In the genomic region with DNA sequence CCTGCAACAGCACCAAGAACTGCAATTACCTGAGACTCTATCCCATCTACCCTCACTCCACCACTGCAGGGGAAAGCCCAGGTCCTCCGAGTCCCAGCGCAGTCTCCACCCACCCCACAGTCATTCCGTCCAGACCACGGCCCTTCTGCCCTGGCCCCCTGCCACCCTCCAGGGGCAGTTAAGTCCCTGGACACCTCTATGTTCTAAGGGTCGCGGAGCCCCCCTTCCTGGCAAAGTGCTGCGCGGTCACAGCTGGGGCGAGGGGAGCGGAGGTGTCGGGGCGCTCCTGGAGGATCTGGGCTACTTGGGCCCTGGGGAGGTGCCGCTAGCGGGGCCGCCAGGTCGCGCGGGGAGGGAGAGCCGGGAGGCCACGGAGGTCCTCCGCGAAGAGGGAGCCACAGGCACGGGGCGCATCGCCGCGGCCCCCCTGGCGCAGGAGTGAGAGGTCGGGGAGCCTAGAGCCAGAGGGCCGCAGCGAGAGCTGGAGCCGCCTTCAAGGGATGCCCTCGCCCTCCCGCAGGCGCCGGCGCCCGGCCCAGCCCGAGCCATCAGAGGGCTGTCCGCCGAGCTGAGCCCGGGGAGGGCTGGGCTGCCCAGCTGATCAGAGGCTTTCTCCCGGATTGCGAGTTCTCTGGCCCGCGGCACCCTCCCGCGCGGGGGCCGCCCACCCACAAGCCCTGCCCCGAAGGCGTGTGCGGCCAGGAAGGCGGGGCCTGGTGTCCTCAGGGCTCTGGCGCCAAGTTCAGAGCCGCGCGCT, we compare ENCODE assay signal across 8 cellular contexts. TPM values are rescaled to one million over a fixed set of nuclear protein-coding genes. Genes with fewer than 3 reads are reported as not detected.
A peak's percentile ranks its signal among the peaks of the same experiment; 100 is the strongest.
DNase-seq lines count a peak whose midpoint lies in the region; ATAC-seq and TF ChIP-seq lines count a peak whose summit lies in the region.

No MANE protein-coding gene starts in this region.

- peaks cover 35% of the 10 kb centered on the region for H3K4me1 Mint-ChIP-seq in activated CD8-positive, alpha-beta memory T cell treated with anti-CD3 and anti-CD28 coated beads, Interleukin-2, amount 10 ng/mL, durations not matched to agents 7 days and 5 days
- peaks cover 10% of the 10 kb centered on the region for H3K4me1 Mint-ChIP-seq in endodermal cell
- H3K4me1 Mint-ChIP-seq in memory B cell = peaks cover 13% of the 10 kb centered on the region

- H3K9me2 ChIP-seq in OCI-LY7 (ENCODE audit: insufficient read depth, low read length) = no peaks in the 10 kb centered on the region

- no peak overlapping the region; the same call in 1 of the 2 replicates for H3K4me2 ChIP-seq in OCI-LY7 (ENCODE audit: low read length)

- H3K36me3 ChIP-seq in endodermal cell (ENCODE audit: control insufficient read depth, insufficient read depth, low read length) = no peaks in the 10 kb centered on the region
- no peaks in the 10 kb centered on the region for H3K36me3 ChIP-seq in OCI-LY7 (ENCODE audit: insufficient read depth, low read length)

- DNase-seq in NCI-H1694 (lab: John Stamatoyannopoulos, UW) = peak; percentile 1
- DNase-seq in NCI-H1694 treated with DMSO at 0.1 percent for 48 hours (lab: John Stamatoyannopoulos, UW) = no peak
- peak; percentile 18 for DNase-seq in NCI-H2196 (lab: John Stamatoyannopoulos, UW; ENCODE audit: unreplicated experiment)
- peak; percentile 79 for DNase-seq in activated CD8-positive, alpha-beta memory T cell treated with anti-CD3 and anti-CD28 coated beads, Interleukin-2, amount 10 ng/mL, durations not matched to agents 7 days and 5 days
- peak; percentile 87 for DNase-seq in endodermal cell
- DNase-seq in memory B cell (ENCODE audit: low spot score in 2 of 2) = no peak
- peak; percentile 38 for DNase-seq in stimulated activated CD8-positive, alpha-beta memory T cell treated with anti-CD3 and anti-CD28 coated beads, Interleukin-12 subunit alpha, Interleukin-12 subunit beta, amount 100 ng/mL, for 4 hours (ENCODE audit: low read depth)
- no peak for DNase-seq in OCI-LY7 (ENCODE audit: low spot score)

- CTCF ChIA-PET in activated CD8-positive, alpha-beta memory T cell treated with anti-CD3 and anti-CD28 coated beads, Interleukin-2, amount 10 ng/mL, durations not matched to agents 7 days and 5 days (lab: Charles Lee) = interaction anchor here (0.6 to 2.1 kb wide), 5 partner anchors 13 to 1460 kb away, joined by 3 to 10 read pairs (median 3); no protein-coding TSS in a partner anchor
- CTCF ChIA-PET in OCI-LY7 (lab: Charles Lee; ENCODE audit: unreplicated experiment) = no interaction called here

- intact Hi-C loops in OCI-LY7 (cut with micrococcal nuclease; ENCODE audit: unreplicated experiment) = loop anchor here (5.0 kb wide), 1 partner anchor 255 kb away; no protein-coding TSS in a partner anchor

- peaks cover 2% of the 10 kb centered on the region for H3K36me3 Mint-ChIP-seq in activated CD8-positive, alpha-beta memory T cell treated with anti-CD3 and anti-CD28 coated beads, Interleukin-2, amount 10 ng/mL, durations not matched to agents 7 days and 5 days
- H3K36me3 Mint-ChIP-seq in endodermal cell (ENCODE audit: low read depth) = no peaks in the 10 kb centered on the region
- no peaks in the 10 kb centered on the region for H3K36me3 Mint-ChIP-seq in memory B cell

- H3K9me3 ChIP-seq in endodermal cell (ENCODE audit: control insufficient read depth, low read length) (no peaks in the 10 kb centered on the region), OCI-LY7 (ENCODE audit: low read length) (no peaks in the 10 kb centered on the region)

- peaks cover 27% of the 10 kb centered on the region for H3K27me3 ChIP-seq in endodermal cell (ENCODE audit: control insufficient read depth, insufficient read depth, low read length, poor library complexity, severe bottlenecking)

- no peaks in the 10 kb centered on the region for H4K20me1 ChIP-seq in OCI-LY7 (ENCODE audit: insufficient read depth, low read length)

- H3K79me2 ChIP-seq in OCI-LY7 (ENCODE audit: insufficient read depth, low read depth, low read length) = no peaks in the 10 kb centered on the region

- H3K27ac ChIP-seq in endodermal cell (ENCODE audit: low read depth, low read length) (no peak overlapping the region), OCI-LY7 (ENCODE audit: low read depth, low read length, poor library complexity, severe bottlenecking) (no peak overlapping the region)

- no peak for TF ChIP-seq CTCF in endodermal cell (conservative IDR thresholded peaks at IDR 0.05)
- TF ChIP-seq CTCF in OCI-LY7 (conservative IDR thresholded peaks at IDR 0.05; ENCODE audit: low read length) = no peak

- H3K4me1 ChIP-seq in endodermal cell (ENCODE audit: control insufficient read depth, insufficient read depth, low read length) (no peaks in the 10 kb centered on the region), OCI-LY7 (ENCODE audit: insufficient read depth, low read length, poor library complexity, severe bottlenecking) (peaks cover 27% of the 10 kb centered on the region)

- no TSS peak for BruUV-seq in OCI-LY7 (replicated peaks; lab: Mats Ljungman, UMichigan)

- no peaks in the 10 kb centered on the region for H3K9me3 Mint-ChIP-seq in activated CD8-positive, alpha-beta memory T cell treated with anti-CD3 and anti-CD28 coated beads, Interleukin-2, amount 10 ng/mL, durations not matched to agents 7 days and 5 days (ENCODE audit: low read depth)
- no peaks in the 10 kb centered on the region for H3K9me3 Mint-ChIP-seq in endodermal cell
- H3K9me3 Mint-ChIP-seq in memory B cell = no peaks in the 10 kb centered on the region

- peaks cover 21% of the 10 kb centered on the region for H3K27me3 Mint-ChIP-seq in activated CD8-positive, alpha-beta memory T cell treated with anti-CD3 and anti-CD28 coated beads, Interleukin-2, amount 10 ng/mL, durations not matched to agents 7 days and 5 days
- peaks cover 55% of the 10 kb centered on the region for H3K27me3 Mint-ChIP-seq in endodermal cell (ENCODE audit: insufficient read depth)
- H3K27me3 Mint-ChIP-seq in memory B cell = peaks cover 7% of the 10 kb centered on the region

- H3K4me3 ChIP-seq in endodermal cell (ENCODE audit: low read length) (peak overlapping the region; percentile 53), OCI-LY7 (ENCODE audit: low read depth, low read length, poor library complexity, severe bottlenecking) (no peak overlapping the region)

- peak overlapping the region; percentile 89 for H3K4me3 Mint-ChIP-seq in activated CD8-positive, alpha-beta memory T cell treated with anti-CD3 and anti-CD28 coated beads, Interleukin-2, amount 10 ng/mL, durations not matched to agents 7 days and 5 days
- H3K4me3 Mint-ChIP-seq in endodermal cell (peak overlapping the region; percentile 59), memory B cell (peak overlapping the region; percentile 70)

- no peak overlapping the region for H2AFZ ChIP-seq in OCI-LY7 (ENCODE audit: low read length)

- no peak overlapping the region for H3K9ac ChIP-seq in endodermal cell (ENCODE audit: extremely low read depth, low read length, poor library complexity, severe bottlenecking)

- peak; percentile 74 for ATAC-seq in activated CD8-positive, alpha-beta memory T cell treated with anti-CD3 and anti-CD28 coated beads, Interleukin-2, amount 10 ng/mL, durations not matched to agents 7 days and 5 days
- ATAC-seq in memory B cell (ENCODE audit: low read depth) = peak; percentile 51

- no peak overlapping the region for H3K27ac Mint-ChIP-seq in activated CD8-positive, alpha-beta memory T cell treated with anti-CD3 and anti-CD28 coated beads, Interleukin-2, amount 10 ng/mL, durations not matched to agents 7 days and 5 days
- H3K27ac Mint-ChIP-seq in endodermal cell (no peak overlapping the region), memory B cell (no peak overlapping the region)

- POLR2A ChIA-PET in OCI-LY7 (lab: Charles Lee) = interaction anchor here (1.5 kb wide), 1 partner anchor 14 kb away, joined by 5 read pairs; no protein-coding TSS in a partner anchor

- WGBS in endodermal cell (ENCODE audit: insufficient coverage in 1 of 2, insufficient read length in 1 of 2), 2 experiments = 7 to 20% methylated on average over 7 to 52 of the region's 58 CpGs

RNA-seq across cellular contexts. Expression of a gene that starts 4.2 kb away (rescaled TPM):
- not detected for total RNA-seq in activated CD8-positive, alpha-beta memory T cell treated with anti-CD3 and anti-CD28 coated beads, Interleukin-2, amount 10 ng/mL, durations not matched to agents 7 days and 5 days
- total RNA-seq in endodermal cell (not detected), OCI-LY7 (2022) (0.95 TPM in 1 of 2 replicates, not detected in the other)
- not detected for polyA plus RNA-seq in endodermal cell (2013, experiment 1 of 2)
- polyA plus RNA-seq in endodermal cell (2013, experiment 2 of 2) = not detected
- total RNA-seq in OCI-LY7 (2014; rRNA removed; shearing (Covaris generic)) = not detected in 2 replicates

Comparison
In these comparisons a context has a peak if more than half of its experiments do, and no peak if none do; other contexts are left out.
1. DNase-seq: peak in NCI-H1694 (single experiment), NCI-H2196 (single experiment), activated CD8-positive, alpha-beta memory T cell treated with anti-CD3 and anti-CD28 coated beads, Interleukin-2, amount 10 ng/mL, durations not matched to agents 7 days and 5 days (single experiment), endodermal cell (single experiment) and stimulated activated CD8-positive, alpha-beta memory T cell treated with anti-CD3 and anti-CD28 coated beads, Interleukin-12 subunit alpha, Interleukin-12 subunit beta, amount 100 ng/mL, for 4 hours (single experiment); none in NCI-H1694 treated with DMSO at 0.1 percent for 48 hours (single experiment), memory B cell (0 of 2) and OCI-LY7 (single experiment).
2. Peak in every context shown above with its lines, with median percentiles within 50 percentile points of each other: H3K4me3 Mint-ChIP-seq.